2 cellular contexts compared by ENCODE assay signal in the genomic region with DNA sequence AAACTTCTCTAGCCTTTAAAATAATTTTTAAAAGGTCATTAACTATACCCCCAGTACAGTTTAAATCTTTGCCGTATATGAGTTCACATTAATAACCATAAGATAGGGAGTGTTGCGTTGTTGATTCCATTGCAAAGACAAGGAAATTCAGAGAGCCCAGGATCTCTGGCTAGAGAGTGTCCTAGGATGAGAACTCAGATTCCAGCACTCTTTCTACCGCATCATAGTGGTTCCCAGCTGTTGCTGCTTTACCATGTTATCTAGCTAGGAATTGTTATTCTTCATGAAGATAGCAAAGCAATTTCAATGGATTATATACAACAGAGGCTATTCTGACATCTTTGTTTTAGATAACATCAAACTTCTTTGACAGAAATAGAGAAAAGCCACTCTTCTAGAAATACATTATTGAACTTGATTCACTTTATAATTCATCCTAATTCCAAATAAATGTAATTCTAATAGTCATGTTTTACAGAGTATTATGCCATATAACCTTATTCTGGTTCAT.
"Had no signal": no experiment of that assay in that cellular context is flagged by ENCODE, and none has a peak within 500 bp of the region (broad histone marks: within the 10 kb centered on the region; RNA-seq: fewer than 3 reads in every experiment).

No MANE protein-coding gene starts in this region.

- H3K27ac Mint-ChIP-seq: neural progenitor cell had no signal

- H3K9me3 Mint-ChIP-seq: neural progenitor cell had no signal

- H3K4me1 Mint-ChIP-seq: neural progenitor cell had no signal

- H3K4me3 Mint-ChIP-seq: neural progenitor cell had no signal

- H3K36me3 Mint-ChIP-seq: neural progenitor cell had no signal

- DNase-seq: upper lobe of right lung had no signal
